14 cellular contexts compared by ENCODE assay signal in the genomic region with DNA sequence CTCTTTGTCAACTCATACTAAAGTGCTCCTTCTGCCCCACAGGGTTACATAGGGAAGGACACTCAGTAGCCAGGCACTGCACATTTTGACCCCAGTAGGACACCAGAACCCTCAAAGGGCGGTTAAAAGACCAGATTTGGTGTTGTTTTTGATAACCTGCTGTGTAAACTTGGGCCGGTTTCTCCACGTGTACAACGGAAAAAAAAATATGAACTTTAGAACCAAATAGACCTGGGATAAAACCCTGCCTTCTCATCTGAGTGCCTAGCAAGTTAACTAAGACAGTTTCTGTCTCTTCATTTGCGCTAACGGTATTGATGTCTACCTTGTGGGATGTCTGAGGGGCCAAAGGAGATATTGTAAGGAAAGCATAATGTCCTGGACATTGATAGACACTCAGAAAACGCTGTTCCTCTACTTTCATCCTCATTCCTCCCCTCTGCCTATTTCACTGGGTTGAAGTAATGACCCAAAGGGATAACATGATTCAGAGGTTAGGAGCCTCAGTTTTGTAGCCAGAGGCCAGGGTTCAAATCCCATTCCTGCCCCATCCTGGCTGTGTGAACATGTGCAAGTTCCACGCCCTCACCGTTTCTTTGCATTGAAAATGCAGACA.
DNase-seq lines count a peak whose midpoint lies in the region; ATAC-seq and TF ChIP-seq lines count a peak whose summit lies in the region.
"Had no signal": no experiment of that assay in that cellular context is flagged by ENCODE, and none has a peak within 500 bp of the region (broad histone marks: within the 10 kb centered on the region; RNA-seq: fewer than 3 reads in every experiment).

No MANE protein-coding gene starts in this region.

- no peaks in the 10 kb centered on the region for H3K27me3 ChIP-seq in liver (ENCODE audit: control insufficient read depth in 4 of 4, insufficient read depth in 4 of 4, low read length in 3 of 4)

- H3K4me1 ChIP-seq in liver (ENCODE audit: control insufficient read depth in 4 of 4, insufficient read depth in 4 of 4, low read length in 3 of 4), result peaks cover 16 to 55% (median 45%) of the 10 kb centered on the region in 4 donors

- DNase-seq in activated naive CD4-positive, alpha-beta T cell treated with anti-CD3 and anti-CD28 coated beads, Interleukin-2, amount 50 U/mL, for 16 hours, result no peak
- DNase-seq in T-cell (no peak), cerebellar nuclear complex (lab: John Stamatoyannopoulos, UW) (no peak)
- no peak for DNase-seq in NK-92 treated with Interleukin-12 subunit alpha and Interleukin-12 subunit beta, amount 100 ng/mL, for 24 hours (lab: John Stamatoyannopoulos, UW)
- DNase-seq: GOT3, KG1, MM.1S, NCI-H1105, NCI-H1694 treated with DMSO at 0.1 percent for 48 hours had no signal

- no peak overlapping the region for H3K4me3 Mint-ChIP-seq in activated naive CD4-positive, alpha-beta T cell treated with anti-CD3 and anti-CD28 coated beads, Interleukin-2, amount 50 U/mL, for 24 hours
- peak overlapping the region in 1 of 3 donors; percentile 52 for H3K4me3 Mint-ChIP-seq in T-cell

- TF ChIP-seq CTCF in liver (IDR thresholded peaks at IDR 0.05; ENCODE audit: low read depth, low read length, missing input control), result no peak

- POLR2A ChIA-PET in T-cell (lab: Charles Lee), result no interaction called here

- H3K27ac ChIP-seq in liver (ENCODE audit: low read depth in 1 of 2, low read length in 2 of 2), result peak overlapping the region; percentile 79 to 83

- no peaks in the 10 kb centered on the region for H3K9me3 ChIP-seq in liver (ENCODE audit: control insufficient read depth in 4 of 4, low read length in 3 of 4)
- H3K9me3 ChIP-seq: A549 had no signal

- CTCF ChIA-PET in T-cell (lab: Charles Lee), result no interaction called here

- TF ChIP-seq RAD21 in liver (IDR thresholded peaks at IDR 0.05), result peak; percentile 70 to 74

- peak overlapping the region; percentile 24 for H3K27ac Mint-ChIP-seq in activated naive CD4-positive, alpha-beta T cell treated with anti-CD3 and anti-CD28 coated beads, Interleukin-2, amount 50 U/mL, for 24 hours
- H3K27ac Mint-ChIP-seq in T-cell, result peak overlapping the region; percentile 6 to 82

- peaks cover 76% of the 10 kb centered on the region for H3K4me1 Mint-ChIP-seq in activated naive CD4-positive, alpha-beta T cell treated with anti-CD3 and anti-CD28 coated beads, Interleukin-2, amount 50 U/mL, for 24 hours
- peaks cover 91% of the 10 kb centered on the region in 3 donors for H3K4me1 Mint-ChIP-seq in T-cell

- H3K36me3 Mint-ChIP-seq in activated naive CD4-positive, alpha-beta T cell treated with anti-CD3 and anti-CD28 coated beads, Interleukin-2, amount 50 U/mL, for 24 hours, result peaks cover 1% of the 10 kb centered on the region
- no peaks in the 10 kb centered on the region for H3K36me3 Mint-ChIP-seq in T-cell

- H3K27me3 Mint-ChIP-seq in activated naive CD4-positive, alpha-beta T cell treated with anti-CD3 and anti-CD28 coated beads, Interleukin-2, amount 50 U/mL, for 24 hours, result no peaks in the 10 kb centered on the region
- no peaks in the 10 kb centered on the region for H3K27me3 Mint-ChIP-seq in T-cell

- 37% methylated on average over 9 of the region's 9 CpGs for WGBS in liver

- H3K4me3 ChIP-seq in liver (ENCODE audit: low read depth in 1 of 3, low read length in 3 of 3), result peak overlapping the region in 2 of 3 donors; percentile 7 to 11
- H3K4me3 ChIP-seq: A549 had no signal

- H3K36me3 ChIP-seq in liver (ENCODE audit: control insufficient read depth in 4 of 4, insufficient read depth in 3 of 4, low read depth in 1 of 4, low read length in 3 of 4), result no peaks in the 10 kb centered on the region

- H3K9me3 Mint-ChIP-seq in activated naive CD4-positive, alpha-beta T cell treated with anti-CD3 and anti-CD28 coated beads, Interleukin-2, amount 50 U/mL, for 24 hours, result no peaks in the 10 kb centered on the region
- no peaks in the 10 kb centered on the region for H3K9me3 Mint-ChIP-seq in T-cell

- peak overlapping the region in 1 of 2 donors; percentile 32 for H3K9ac ChIP-seq in liver (ENCODE audit: low read depth in 1 of 2, low read length in 2 of 2)

- ATAC-seq in T-cell (replicated peaks in 1 of 4), result no peak
- ATAC-seq in GM19463 (IDR thresholded peaks at IDR 0.05; ENCODE audit: unreplicated experiment), result no peak
- ATAC-seq in HG03095 (IDR thresholded peaks at IDR 0.05; ENCODE audit: unreplicated experiment), result no peak
- ATAC-seq: A549 had no signal

TF ChIP-seq in liver, 16 proteins besides CTCF, POLR2A, EP300 and RAD21:
- TF ChIP-seq GABPA (IDR thresholded peaks at IDR 0.05 in 1 of 2, conservative IDR thresholded peaks at IDR 0.05 in 1 of 2) (peak in 1 of 2 donors; percentile 50), TAF1 (conservative IDR thresholded peaks at IDR 0.05) (peak; percentile 45), SP1 (IDR thresholded peaks at IDR 0.05) (peak; percentile 99), NR2F2 (IDR thresholded peaks at IDR 0.05) (peak; percentile 67), HNF4A (conservative IDR thresholded peaks at IDR 0.05) (peak; percentile 96 to 98), JUND (IDR thresholded peaks at IDR 0.05) (peak; percentile 86 to 92), RXRA (IDR thresholded peaks at IDR 0.05) (peak; percentile 91 to 97), FOXA2 (IDR thresholded peaks at IDR 0.05) (peak; percentile 98), EGR1 (IDR thresholded peaks at IDR 0.05; ENCODE audit: low read depth in 2 of 2) (peak; percentile 64 to 96), FOXA1 (IDR thresholded peaks at IDR 0.05) (peak; percentile 99), HNF4G (IDR thresholded peaks at IDR 0.05) (peak; percentile 80), YY1 (IDR thresholded peaks at IDR 0.05) (peak; percentile 76)
- TF ChIP-seq, protein P1, sequence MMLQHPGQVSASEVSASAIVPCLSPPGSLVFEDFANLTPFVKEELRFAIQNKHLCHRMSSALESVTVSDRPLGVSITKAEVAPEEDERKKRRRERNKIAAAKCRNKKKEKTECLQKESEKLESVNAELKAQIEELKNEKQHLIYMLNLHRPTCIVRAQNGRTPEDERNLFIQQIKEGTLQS (IDR thresholded peaks at IDR 0.05), result peak; percentile 51
- TF ChIP-seq, protein P2, sequence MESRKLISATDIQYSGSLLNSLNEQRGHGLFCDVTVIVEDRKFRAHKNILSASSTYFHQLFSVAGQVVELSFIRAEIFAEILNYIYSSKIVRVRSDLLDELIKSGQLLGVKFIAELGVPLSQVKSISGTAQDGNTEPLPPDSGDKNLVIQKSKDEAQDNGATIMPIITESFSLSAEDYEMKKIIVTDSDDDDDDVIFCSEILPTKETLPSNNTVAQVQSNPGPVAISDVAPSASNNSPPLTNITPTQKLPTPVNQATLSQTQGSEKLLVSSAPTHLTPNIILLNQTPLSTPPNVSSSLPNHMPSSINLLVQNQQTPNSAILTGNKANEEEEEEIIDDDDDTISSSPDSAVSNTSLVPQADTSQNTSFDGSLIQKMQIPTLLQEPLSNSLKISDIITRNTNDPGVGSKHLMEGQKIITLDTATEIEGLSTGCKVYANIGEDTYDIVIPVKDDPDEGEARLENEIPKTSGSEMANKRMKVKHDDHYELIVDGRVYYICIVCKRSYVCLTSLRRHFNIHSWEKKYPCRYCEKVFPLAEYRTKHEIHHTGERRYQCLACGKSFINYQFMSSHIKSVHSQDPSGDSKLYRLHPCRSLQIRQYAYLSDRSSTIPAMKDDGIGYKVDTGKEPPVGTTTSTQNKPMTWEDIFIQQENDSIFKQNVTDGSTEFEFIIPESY (IDR thresholded peaks at IDR 0.05), result peak; percentile 90
- TF ChIP-seq, protein P3, sequence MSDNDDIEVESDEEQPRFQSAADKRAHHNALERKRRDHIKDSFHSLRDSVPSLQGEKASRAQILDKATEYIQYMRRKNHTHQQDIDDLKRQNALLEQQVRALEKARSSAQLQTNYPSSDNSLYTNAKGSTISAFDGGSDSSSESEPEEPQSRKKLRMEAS (IDR thresholded peaks at IDR 0.05), result peak; percentile 92
- TF ChIP-seq, protein P4, sequence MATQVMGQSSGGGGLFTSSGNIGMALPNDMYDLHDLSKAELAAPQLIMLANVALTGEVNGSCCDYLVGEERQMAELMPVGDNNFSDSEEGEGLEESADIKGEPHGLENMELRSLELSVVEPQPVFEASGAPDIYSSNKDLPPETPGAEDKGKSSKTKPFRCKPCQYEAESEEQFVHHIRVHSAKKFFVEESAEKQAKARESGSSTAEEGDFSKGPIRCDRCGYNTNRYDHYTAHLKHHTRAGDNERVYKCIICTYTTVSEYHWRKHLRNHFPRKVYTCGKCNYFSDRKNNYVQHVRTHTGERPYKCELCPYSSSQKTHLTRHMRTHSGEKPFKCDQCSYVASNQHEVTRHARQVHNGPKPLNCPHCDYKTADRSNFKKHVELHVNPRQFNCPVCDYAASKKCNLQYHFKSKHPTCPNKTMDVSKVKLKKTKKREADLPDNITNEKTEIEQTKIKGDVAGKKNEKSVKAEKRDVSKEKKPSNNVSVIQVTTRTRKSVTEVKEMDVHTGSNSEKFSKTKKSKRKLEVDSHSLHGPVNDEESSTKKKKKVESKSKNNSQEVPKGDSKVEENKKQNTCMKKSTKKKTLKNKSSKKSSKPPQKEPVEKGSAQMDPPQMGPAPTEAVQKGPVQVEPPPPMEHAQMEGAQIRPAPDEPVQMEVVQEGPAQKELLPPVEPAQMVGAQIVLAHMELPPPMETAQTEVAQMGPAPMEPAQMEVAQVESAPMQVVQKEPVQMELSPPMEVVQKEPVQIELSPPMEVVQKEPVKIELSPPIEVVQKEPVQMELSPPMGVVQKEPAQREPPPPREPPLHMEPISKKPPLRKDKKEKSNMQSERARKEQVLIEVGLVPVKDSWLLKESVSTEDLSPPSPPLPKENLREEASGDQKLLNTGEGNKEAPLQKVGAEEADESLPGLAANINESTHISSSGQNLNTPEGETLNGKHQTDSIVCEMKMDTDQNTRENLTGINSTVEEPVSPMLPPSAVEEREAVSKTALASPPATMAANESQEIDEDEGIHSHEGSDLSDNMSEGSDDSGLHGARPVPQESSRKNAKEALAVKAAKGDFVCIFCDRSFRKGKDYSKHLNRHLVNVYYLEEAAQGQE (IDR thresholded peaks at IDR 0.05), result peak; percentile 91
